19 cellular contexts compared by ENCODE assay signal in the genomic region with DNA sequence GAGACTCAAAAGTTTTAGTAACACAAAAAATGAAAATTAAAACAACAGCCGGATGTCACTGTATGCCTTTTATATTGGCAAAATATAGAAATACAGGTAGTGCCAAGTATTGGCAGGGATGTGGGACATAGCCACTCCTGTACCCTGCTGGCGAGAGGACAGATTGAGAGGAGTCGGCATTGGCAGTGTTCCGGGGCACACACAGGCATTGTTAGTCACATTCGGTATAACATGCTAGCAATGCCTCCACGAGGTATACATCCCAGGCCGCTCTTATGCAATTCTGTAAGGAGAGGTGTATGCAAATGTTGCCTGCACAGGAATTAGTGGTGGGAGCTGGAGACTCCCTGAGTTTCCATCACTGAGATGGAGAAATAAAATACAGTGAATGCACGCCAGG.
"Had no signal": no experiment of that assay in that cellular context is flagged by ENCODE, and none has a peak within 500 bp of the region (broad histone marks: within the 10 kb centered on the region; RNA-seq: fewer than 3 reads in every experiment).

No MANE protein-coding gene starts in this region.

- H3K4me1 Mint-ChIP-seq: natural killer cell had no signal

- DNase-seq: activated B cell treated with CpG ODN at 0.5 μM for 24 hours; activated CD4-positive, alpha-beta T cell treated with anti-CD3 and anti-CD28 coated beads, Interleukin-2, amount 10 ng/mL, durations not matched to agents 24 days and 14 days; activated T-cell treated with anti-CD3 and anti-CD28 coated beads for 4 hours; amniotic stem cell; body of pancreas; central memory CD4-positive, alpha-beta T cell; cortex of kidney; effector CD4-positive, alpha-beta T cell; gastrocnemius medialis; kidney; left ventricle myocardium inferior; natural killer cell; nucleus accumbens; SJCRH30; stimulated activated naive B cell treated with anti-CD40 and anti-IgM and Interleukin-4, amounts not matched to agents 10 μg/mL and 1 μg/mL and 100 μg/mL, for 72 hours; SW 1271; trophoblast cell had no signal

- H3K27ac ChIP-seq: body of pancreas, gastrocnemius medialis, left ventricle myocardium inferior, right atrium auricular region, SJCRH30 had no signal

- H3K27ac Mint-ChIP-seq: activated B cell treated with CpG ODN at 0.5 μM for 24 hours; memory B cell; natural killer cell; stimulated activated naive B cell treated with anti-CD40 and anti-IgM and Interleukin-4, amounts not matched to agents 10 μg/mL and 1 μg/mL and 100 μg/mL, for 72 hours had no signal

- H3K27me3 ChIP-seq: body of pancreas, gastrocnemius medialis, right atrium auricular region, SJCRH30 had no signal

- ATAC-seq: body of pancreas, gastrocnemius medialis, natural killer cell had no signal

- H3K36me3 ChIP-seq: gastrocnemius medialis, left ventricle myocardium inferior, right atrium auricular region, SJCRH30 had no signal

- H3K4me1 ChIP-seq: body of pancreas, gastrocnemius medialis had no signal

- H3K4me3 ChIP-seq: body of pancreas, gastrocnemius medialis, left ventricle myocardium inferior, right atrium auricular region, SJCRH30 had no signal

- H3K4me3 Mint-ChIP-seq: activated B cell treated with CpG ODN at 0.5 μM for 24 hours; activated CD4-positive, alpha-beta T cell treated with anti-CD3 and anti-CD28 coated beads, Interleukin-2, amount 10 ng/mL, durations not matched to agents 24 days and 14 days; memory B cell; natural killer cell; stimulated activated naive B cell treated with anti-CD40 and anti-IgM and Interleukin-4, amounts not matched to agents 10 μg/mL and 1 μg/mL and 100 μg/mL, for 72 hours had no signal

- H3K9me3 Mint-ChIP-seq: activated B cell treated with CpG ODN at 0.5 μM for 24 hours; activated CD4-positive, alpha-beta T cell treated with anti-CD3 and anti-CD28 coated beads, Interleukin-2, amount 10 ng/mL, durations not matched to agents 24 days and 14 days; memory B cell; natural killer cell; stimulated activated naive B cell treated with anti-CD40 and anti-IgM and Interleukin-4, amounts not matched to agents 10 μg/mL and 1 μg/mL and 100 μg/mL, for 72 hours had no signal

- H3K9me3 ChIP-seq: body of pancreas, gastrocnemius medialis, left ventricle myocardium inferior, right atrium auricular region, SJCRH30 had no signal

- H3K36me3 Mint-ChIP-seq: memory B cell; natural killer cell; stimulated activated naive B cell treated with anti-CD40 and anti-IgM and Interleukin-4, amounts not matched to agents 10 μg/mL and 1 μg/mL and 100 μg/mL, for 72 hours had no signal

- H3K27me3 Mint-ChIP-seq: activated CD4-positive, alpha-beta T cell treated with anti-CD3 and anti-CD28 coated beads, Interleukin-2, amount 10 ng/mL, durations not matched to agents 24 days and 14 days had no signal
